In genomic region chr1:14600405-14601150, GRCh38 we compare ENCODE assay signal across 22 cellular contexts. TPM values are rescaled to one million over a fixed set of nuclear protein-coding genes. Genes with fewer than 3 reads are reported as not detected.
DNase-seq lines count a peak whose midpoint lies in the region; TF ChIP-seq lines count a peak whose summit lies in the region.
"Had no signal": no experiment of that assay in that cellular context is flagged by ENCODE, and none has a peak within 500 bp of the region (broad histone marks: within the 10 kb centered on the region; RNA-seq: fewer than 3 reads in every experiment).

No MANE protein-coding gene starts in this region.

- H3K27ac Mint-ChIP-seq in nephron, result peak overlapping the region; percentile 21 to 69 (median 43)
- H3K27ac Mint-ChIP-seq: activated T-helper 2 cell treated with anti-CD3 and anti-CD28 coated beads, Interferon-gamma antibody, Interleukin-2, Interleukin-4, amounts not matched to agents 10 μg/mL and 5 μg/mL and 100 μg/mL, durations not matched to agents 14 hours and 24 hours and 36 hours; natural killer cell treated with Interleukin-12 subunit alpha and Interleukin-12 subunit beta and Interleukin-15 and Interleukin-18, amount 100 ng/mL, for 72 hours had no signal

- TF ChIP-seq CTCF in epithelial cell of proximal tubule (conservative IDR thresholded peaks at IDR 0.05; ENCODE audit: low read depth, low read length) (no peak), nephron (IDR thresholded peaks at IDR 0.05; ENCODE audit: unreplicated experiment in 3 of 3) (no peak), MM.1S (IDR thresholded peaks at IDR 0.05; ENCODE audit: low read length) (no peak)

- H3K4me2 ChIP-seq in MM.1S (ENCODE audit: low read depth, low read length), result no peak overlapping the region
- H3K4me2 ChIP-seq: PC-9 had no signal

- no peaks in the 10 kb centered on the region for H3K79me2 ChIP-seq in MM.1S (ENCODE audit: low read length)

- H3F3A ChIP-seq in MM.1S (ENCODE audit: insufficient read depth, low read length), result no peaks in the 10 kb centered on the region

- H3K9me3 Mint-ChIP-seq in nephron, result no peaks in the 10 kb centered on the region
- H3K9me3 Mint-ChIP-seq: activated T-helper 2 cell treated with anti-CD3 and anti-CD28 coated beads, Interferon-gamma antibody, Interleukin-2, Interleukin-4, amounts not matched to agents 10 μg/mL and 5 μg/mL and 100 μg/mL, durations not matched to agents 14 hours and 24 hours and 36 hours; natural killer cell treated with Interleukin-12 subunit alpha and Interleukin-12 subunit beta and Interleukin-15 and Interleukin-18, amount 100 ng/mL, for 72 hours had no signal

- peak; percentile 28 for DNase-seq in M059J (ENCODE audit: low read depth)
- no peak for DNase-seq in epithelial cell of proximal tubule (ENCODE audit: low read depth)
- no peak for DNase-seq in NCI-H1436 treated with DMSO at 0.1 percent for 48 hours (lab: John Stamatoyannopoulos, UW)
- no peak for DNase-seq in MM.1S
- DNase-seq in putamen (ENCODE audit: low spot score), result no peak
- no peak for DNase-seq in SHP77 (lab: John Stamatoyannopoulos, UW)
- DNase-seq: activated CD8-positive, alpha-beta memory T cell treated with anti-CD3 and anti-CD28 coated beads for 24 hours; Calu3; dermis blood vessel endothelial cell; hippocampal formation; left ventricle myocardium inferior; NCI-H1092 treated with DMSO at 0.1 percent for 48 hours; NCI-H226; PC-9; sigmoid colon; stimulated activated CD4-positive, alpha-beta T cell treated with anti-CD3 and anti-CD28 coated beads, Interleukin-4, amount 100 ng/mL, for 1 hour; transverse colon had no signal

- H3K9ac ChIP-seq in MM.1S (ENCODE audit: low read length), result no peak overlapping the region

- H3K9me3 ChIP-seq in MM.1S (replicated peaks; ENCODE audit: insufficient read depth, low read length), result no peaks in the 10 kb centered on the region
- H3K9me3 ChIP-seq: left ventricle myocardium inferior, sigmoid colon, transverse colon had no signal

- H3K4me1 Mint-ChIP-seq in nephron, result peaks cover 68% of the 10 kb centered on the region

- H3K27me3 ChIP-seq in MM.1S (replicated peaks; ENCODE audit: insufficient read depth, low read length), result no peaks in the 10 kb centered on the region

- H4K20me1 ChIP-seq in MM.1S (ENCODE audit: insufficient read depth, low read length), result no peaks in the 10 kb centered on the region

- H3K36me3 Mint-ChIP-seq in nephron (ENCODE audit: low read depth), result no peaks in the 10 kb centered on the region
- H3K36me3 Mint-ChIP-seq: natural killer cell treated with Interleukin-12 subunit alpha and Interleukin-12 subunit beta and Interleukin-15 and Interleukin-18, amount 100 ng/mL, for 72 hours had no signal

- H3K4me1 ChIP-seq in MM.1S (ENCODE audit: low read length), result no peaks in the 10 kb centered on the region

- H3K9me2 ChIP-seq in MM.1S (replicated peaks; ENCODE audit: insufficient read depth, low read length), result no peaks in the 10 kb centered on the region

- H2AFZ ChIP-seq in MM.1S (ENCODE audit: low read length), result no peak overlapping the region
- H2AFZ ChIP-seq: PC-9 had no signal

- H3K27me3 Mint-ChIP-seq in nephron (ENCODE audit: low read depth), result peaks cover 40% of the 10 kb centered on the region

- H3K4me3 Mint-ChIP-seq in nephron, result peak overlapping the region; percentile 85 to 89 (median 86)
- H3K4me3 Mint-ChIP-seq: natural killer cell treated with Interleukin-12 subunit alpha and Interleukin-12 subunit beta and Interleukin-15 and Interleukin-18, amount 100 ng/mL, for 72 hours had no signal

- H3K36me3 ChIP-seq in MM.1S (replicated peaks; ENCODE audit: insufficient read depth, low read length), result no peaks in the 10 kb centered on the region
- H3K36me3 ChIP-seq: left ventricle myocardium inferior, sigmoid colon, transverse colon had no signal

- H3K4me3 ChIP-seq in GM08714 (ENCODE audit: low read length) (peak overlapping the region; percentile 55), epithelial cell of proximal tubule (ENCODE audit: low read depth, low read length) (peak overlapping the region; percentile 67), MM.1S (ENCODE audit: low read length) (no peak overlapping the region)
- H3K4me3 ChIP-seq: PC-9 had no signal

- H3K27ac ChIP-seq in MM.1S (ENCODE audit: low read length), result no peak overlapping the region
- H3K27ac ChIP-seq: left ventricle myocardium inferior, PC-9, VCaP had no signal

RNA-seq across cellular contexts. Expression of gene KAZN, which starts 2.1 kb away (rescaled TPM):
- total RNA-seq in M059J (2014; rRNA removed; shearing (Covaris generic)), result 2.0 and 6.4 TPM in 2 replicates
- total RNA-seq in epithelial cell of proximal tubule, result 5.1 and 5.7 TPM in 2 replicates
